ENCODE assay signal across 8 cellular contexts in genomic region chr2:132037527-132038178, GRCh38.
DNase-seq lines count a peak whose midpoint lies in the region; ATAC-seq and TF ChIP-seq lines count a peak whose summit lies in the region.

No MANE protein-coding gene starts in this region.

- no peaks in the 10 kb centered on the region for H3K4me1 ChIP-seq in trophoblast cell (ENCODE audit: control insufficient read depth in 1 of 2, insufficient read depth in 2 of 2, low read length in 2 of 2)

- H3K18ac ChIP-seq in trophoblast cell (ENCODE audit: low read length) = no peak overlapping the region

- H3K4me2 ChIP-seq in trophoblast cell (ENCODE audit: low read length) = peak overlapping the region; percentile 89

- H3K27ac ChIP-seq in trophoblast cell (ENCODE audit: low read depth, low read length) = no peak overlapping the region

- no peaks in the 10 kb centered on the region for H3K79me2 ChIP-seq in trophoblast cell (ENCODE audit: control insufficient read depth, insufficient read depth, low read length, poor library complexity)

- no peak overlapping the region for H3K9ac ChIP-seq in trophoblast cell (ENCODE audit: low read length)

- no peak overlapping the region for H2BK120ac ChIP-seq in trophoblast cell (ENCODE audit: insufficient read depth, low read length, poor library complexity)

- H2AK5ac ChIP-seq in trophoblast cell (ENCODE audit: low read length) = no peak overlapping the region

- DNase-seq in NCI-H510A treated with DMSO at 0.1 percent for 48 hours (lab: John Stamatoyannopoulos, UW) = peak; percentile 28
- DNase-seq in foreskin fibroblast = peak in 1 of 2 donors; percentile 11
- peak in 1 of 2 donors; percentile 7 for DNase-seq in trophoblast cell
- DNase-seq in omental fat pad (ENCODE audit: low spot score) = no peak
- DNase-seq in T1000 (lab: John Stamatoyannopoulos, UW) = no peak

- TF ChIP-seq CTCF in foreskin fibroblast (IDR thresholded peaks at IDR 0.05; ENCODE audit: low read depth, low read length) (no peak), omental fat pad (IDR thresholded peaks at IDR 0.05) (no peak)

- no peak overlapping the region for H4K91ac ChIP-seq in trophoblast cell (ENCODE audit: low read depth, low read length)

- H3K14ac ChIP-seq in trophoblast cell (ENCODE audit: low read length) = no peak overlapping the region

- peak overlapping the region; percentile 26 for H4K12ac ChIP-seq in trophoblast cell (ENCODE audit: low read depth, low read length)

- no peaks in the 10 kb centered on the region for H3K79me1 ChIP-seq in trophoblast cell (ENCODE audit: low read length)

- no peak overlapping the region for H3K23ac ChIP-seq in trophoblast cell (ENCODE audit: low read length)

- H3K27me3 ChIP-seq in trophoblast cell (ENCODE audit: insufficient read depth, low read length) = peaks cover 16% of the 10 kb centered on the region

- H4K8ac ChIP-seq in trophoblast cell (ENCODE audit: low read depth, low read length) = no peak overlapping the region

- ATAC-seq in omental fat pad (ENCODE audit: low FRiP score) (no peak), HG02798 (IDR thresholded peaks at IDR 0.05; ENCODE audit: poor library complexity, unreplicated experiment) (no peak), GM18868 (IDR thresholded peaks at IDR 0.05; ENCODE audit: unreplicated experiment) (no peak)

- H3K4ac ChIP-seq in trophoblast cell (ENCODE audit: low read depth, low read length) = no peak overlapping the region

- no CpG with 5 or more reads among the region's 53 CpGs for WGBS in trophoblast cell (ENCODE audit: extremely low coverage, insufficient coverage, insufficient read length)

- no peak overlapping the region for H2BK5ac ChIP-seq in trophoblast cell (ENCODE audit: low read depth, low read length, poor library complexity)

- no peaks in the 10 kb centered on the region for H3K9me3 ChIP-seq in trophoblast cell (ENCODE audit: insufficient read depth, low read depth, low read length)

- H2AFZ ChIP-seq in trophoblast cell (ENCODE audit: insufficient read depth, low read length, poor library complexity) = no peak overlapping the region

- no peak overlapping the region for H2BK12ac ChIP-seq in trophoblast cell (ENCODE audit: low read length)

- H3K4me3 ChIP-seq in GM08714 (ENCODE audit: low read length) = peak overlapping the region; percentile 14; the same call in 1 of the 2 replicates
- peak overlapping the region; percentile 33 to 40 for H3K4me3 ChIP-seq in foreskin fibroblast (ENCODE audit: low read depth in 1 of 2, low read length in 2 of 2)
- peak overlapping the region; percentile 52 for H3K4me3 ChIP-seq in trophoblast cell (ENCODE audit: low read depth, low read length)

- no peaks in the 10 kb centered on the region for H3K36me3 ChIP-seq in trophoblast cell (ENCODE audit: control insufficient read depth in 1 of 2, insufficient read depth in 2 of 2, low read length in 2 of 2)
